ENCODE assay signal across 1 cellular context in the genomic region with DNA sequence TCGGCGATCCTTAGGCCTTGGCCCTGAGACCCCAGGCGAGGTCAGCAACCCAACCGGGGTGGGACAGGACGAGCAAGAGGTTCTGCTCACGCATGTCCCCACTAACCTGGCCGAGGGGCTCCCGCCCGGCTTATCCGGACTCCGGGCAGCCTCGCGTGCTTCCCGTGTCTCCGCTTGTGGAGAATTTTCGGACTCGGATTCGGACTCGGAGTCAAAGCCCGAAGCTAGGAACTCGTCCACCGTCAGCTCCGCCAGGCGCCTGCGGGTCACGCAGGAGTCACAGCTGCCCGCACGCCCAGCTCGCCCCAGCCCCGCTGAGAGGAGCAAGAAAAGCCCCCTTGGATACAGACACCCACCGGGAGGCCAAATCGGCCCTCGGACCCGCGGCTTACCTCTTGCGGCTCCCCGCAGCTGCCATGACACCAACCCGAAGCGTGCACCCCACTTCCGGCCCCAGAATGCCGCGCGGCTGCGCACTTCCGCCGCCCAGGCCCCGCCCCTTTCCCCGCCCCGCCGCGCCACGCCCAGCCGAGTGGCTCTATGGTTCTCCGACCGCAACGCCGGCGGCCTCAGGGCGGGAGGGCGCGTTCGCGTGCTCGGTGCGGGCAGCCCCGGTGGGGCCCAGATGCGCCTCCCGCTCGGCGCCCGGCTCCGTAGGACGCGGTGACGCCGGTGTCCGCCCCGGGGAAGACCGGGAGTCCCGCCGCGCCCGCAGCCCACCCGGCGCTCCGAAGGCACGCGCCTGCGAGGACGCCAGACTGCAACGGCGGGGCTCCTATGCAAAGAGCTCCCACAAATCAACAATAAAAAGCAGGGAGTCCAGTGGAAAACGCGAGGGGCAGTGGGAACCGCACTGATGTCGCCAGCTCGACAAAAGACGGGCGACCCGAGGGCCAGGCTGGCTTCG.
TF ChIP-seq lines count a peak whose summit lies in the region.

Gene NOC2L, minus strand, starts transcription at position 434 of the 907 bp plus-strand sequence. Its CDS starts 16 bp downstream, at position 418.

TF ChIP-seq in GM12878, 131 proteins besides CTCF, POLR2A, EP300 and RAD21 (continued from another document):
- no peak for TF ChIP-seq ZBTB4 (CRISPR knock-in tag; IDR thresholded peaks at IDR 0.05)
- TF ChIP-seq ATF2 (IDR thresholded peaks at IDR 0.05; ENCODE audit: low read length), result no peak
- peak; percentile 43; the same call in 1 of the 2 replicates for TF ChIP-seq NR2C1 (IDR thresholded peaks at IDR 0.05)
- peak in 1 of 2 experiments; percentile 84; a peak in 3 of 4 replicates for TF ChIP-seq BHLHE40 (IDR thresholded peaks at IDR 0.05; ENCODE audit: borderline replicate concordance in 1 of 2, low read depth in 2 of 2, low read length in 1 of 2)
- peak; percentile 63 for TF ChIP-seq HCFC1 (IDR thresholded peaks at IDR 0.05; ENCODE audit: low read length)
- peak; percentile 72 for TF ChIP-seq NBN (IDR thresholded peaks at IDR 0.05)
- TF ChIP-seq TBL1XR1 (IDR thresholded peaks at IDR 0.05; ENCODE audit: low read depth, low read length), result 0 out of 2 replicates have a peak, but pooled peaks have one; percentile 21
- TF ChIP-seq CREB1 (IDR thresholded peaks at IDR 0.05; ENCODE audit: low read depth), result peak; percentile 72; the same call in 1 of the 2 replicates
- TF ChIP-seq ZNF622 (IDR thresholded peaks at IDR 0.05), result no peak
- TF ChIP-seq ATF3 (IDR thresholded peaks at IDR 0.05; ENCODE audit: borderline replicate concordance, extremely low read depth, low read depth, low read length), result no peak
- TF ChIP-seq POLR2AphosphoS5 (IDR thresholded peaks at IDR 0.05; ENCODE audit: low read length), result peak; percentile 75
- TF ChIP-seq E2F4 (IDR thresholded peaks at IDR 0.05; ENCODE audit: low read depth, low read length), result no peak
- no peak for TF ChIP-seq HDAC6 (IDR thresholded peaks at IDR 0.05; ENCODE audit: unreplicated experiment)
- no peak for TF ChIP-seq ZBTB11 (CRISPR knock-in tag; IDR thresholded peaks at IDR 0.05)
- no peak for TF ChIP-seq USF1 (IDR thresholded peaks at IDR 0.05; ENCODE audit: borderline replicate concordance, extremely low read length, insufficient read depth, low read depth, low read length)
- no peak for TF ChIP-seq SUZ12 (IDR thresholded peaks at IDR 0.05; ENCODE audit: unreplicated experiment)
- TF ChIP-seq, protein P1, sequence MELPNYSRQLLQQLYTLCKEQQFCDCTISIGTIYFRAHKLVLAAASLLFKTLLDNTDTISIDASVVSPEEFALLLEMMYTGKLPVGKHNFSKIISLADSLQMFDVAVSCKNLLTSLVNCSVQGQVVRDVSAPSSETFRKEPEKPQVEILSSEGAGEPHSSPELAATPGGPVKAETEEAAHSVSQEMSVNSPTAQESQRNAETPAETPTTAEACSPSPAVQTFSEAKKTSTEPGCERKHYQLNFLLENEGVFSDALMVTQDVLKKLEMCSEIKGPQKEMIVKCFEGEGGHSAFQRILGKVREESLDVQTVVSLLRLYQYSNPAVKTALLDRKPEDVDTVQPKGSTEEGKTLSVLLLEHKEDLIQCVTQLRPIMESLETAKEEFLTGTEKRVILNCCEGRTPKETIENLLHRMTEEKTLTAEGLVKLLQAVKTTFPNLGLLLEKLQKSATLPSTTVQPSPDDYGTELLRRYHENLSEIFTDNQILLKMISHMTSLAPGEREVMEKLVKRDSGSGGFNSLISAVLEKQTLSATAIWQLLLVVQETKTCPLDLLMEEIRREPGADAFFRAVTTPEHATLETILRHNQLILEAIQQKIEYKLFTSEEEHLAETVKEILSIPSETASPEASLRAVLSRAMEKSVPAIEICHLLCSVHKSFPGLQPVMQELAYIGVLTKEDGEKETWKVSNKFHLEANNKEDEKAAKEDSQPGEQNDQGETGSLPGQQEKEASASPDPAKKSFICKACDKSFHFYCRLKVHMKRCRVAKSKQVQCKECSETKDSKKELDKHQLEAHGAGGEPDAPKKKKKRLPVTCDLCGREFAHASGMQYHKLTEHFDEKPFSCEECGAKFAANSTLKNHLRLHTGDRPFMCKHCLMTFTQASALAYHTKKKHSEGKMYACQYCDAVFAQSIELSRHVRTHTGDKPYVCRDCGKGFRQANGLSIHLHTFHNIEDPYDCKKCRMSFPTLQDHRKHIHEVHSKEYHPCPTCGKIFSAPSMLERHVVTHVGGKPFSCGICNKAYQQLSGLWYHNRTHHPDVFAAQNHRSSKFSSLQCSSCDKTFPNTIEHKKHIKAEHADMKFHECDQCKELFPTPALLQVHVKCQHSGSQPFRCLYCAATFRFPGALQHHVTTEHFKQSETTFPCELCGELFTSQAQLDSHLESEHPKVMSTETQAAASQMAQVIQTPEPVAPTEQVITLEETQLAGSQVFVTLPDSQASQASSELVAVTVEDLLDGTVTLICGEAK (IDR thresholded peaks at IDR 0.05; ENCODE audit: borderline replicate concordance), result peak; percentile 89
- TF ChIP-seq MTA3 (IDR thresholded peaks at IDR 0.05; ENCODE audit: borderline replicate concordance, low read length), result no peak
- no peak for TF ChIP-seq HDGF (IDR thresholded peaks at IDR 0.05)
- 0 out of 2 replicates have a peak, but pooled peaks have one; percentile 19 for TF ChIP-seq GATAD2B (conservative IDR thresholded peaks at IDR 0.05; ENCODE audit: low read depth)
- TF ChIP-seq SRF (IDR thresholded peaks at IDR 0.05; ENCODE audit: low read depth in 2 of 2, low read length in 2 of 2), result no peak
- TF ChIP-seq TCF12 (IDR thresholded peaks at IDR 0.05; ENCODE audit: low read depth, low read length), result 0 out of 2 replicates have a peak, but pooled peaks have one; percentile 25
- no peak for TF ChIP-seq RFX5 (IDR thresholded peaks at IDR 0.05; ENCODE audit: low read depth, low read length)
- TF ChIP-seq, protein P2, sequence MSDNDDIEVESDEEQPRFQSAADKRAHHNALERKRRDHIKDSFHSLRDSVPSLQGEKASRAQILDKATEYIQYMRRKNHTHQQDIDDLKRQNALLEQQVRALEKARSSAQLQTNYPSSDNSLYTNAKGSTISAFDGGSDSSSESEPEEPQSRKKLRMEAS (IDR thresholded peaks at IDR 0.05; ENCODE audit: low read depth, low read length), result peak; percentile 63; the same call in 1 of the 2 replicates
- 0 out of 2 replicates have a peak, but pooled peaks have one; percentile 51 for TF ChIP-seq LARP7 (IDR thresholded peaks at IDR 0.05)
- no peak for TF ChIP-seq SMARCA5 (IDR thresholded peaks at IDR 0.05)
- peak; percentile 43; the same call in 1 of the 2 replicates for TF ChIP-seq BMI1 (IDR thresholded peaks at IDR 0.05; ENCODE audit: borderline replicate concordance)
- TF ChIP-seq MYC (IDR thresholded peaks at IDR 0.05; ENCODE audit: insufficient read depth, insufficient read length, insufficient replicate concordance, low read length, severe bottlenecking), result peak; percentile 74
- TF ChIP-seq ELK1 (IDR thresholded peaks at IDR 0.05; ENCODE audit: low read depth, low read length), result peak; percentile 68; the same call in 1 of the 2 replicates
- peak; percentile 96 for TF ChIP-seq YY1 (IDR thresholded peaks at IDR 0.05; ENCODE audit: low read depth, low read length)
- peak; percentile 37 for TF ChIP-seq SIX5 (IDR thresholded peaks at IDR 0.05; ENCODE audit: low read depth, low read length, severe bottlenecking)
- TF ChIP-seq TCF3 (IDR thresholded peaks at IDR 0.05; ENCODE audit: borderline replicate concordance, insufficient read depth, low read depth, low read length), result 0 out of 2 replicates have a peak, but pooled peaks have one; percentile 29
- TF ChIP-seq BCL3 (IDR thresholded peaks at IDR 0.05; ENCODE audit: borderline replicate concordance, insufficient read depth, low read depth, low read length, poor library complexity, severe bottlenecking), result no peak
- TF ChIP-seq RB1 (IDR thresholded peaks at IDR 0.05; ENCODE audit: borderline replicate concordance), result no peak; the same call in 1 of the 2 replicates
- no peak for TF ChIP-seq JUND (IDR thresholded peaks at IDR 0.05; ENCODE audit: low read depth, low read length)
